Comparison of ENCODE assay signal across 20 cellular contexts in genomic region chr13:51626749-51627148, GRCh38. TPM values are rescaled to one million over a fixed set of nuclear protein-coding genes. Genes with fewer than 3 reads are reported as not detected.
DNase-seq lines count a peak whose midpoint lies in the region; ATAC-seq, FAIRE-seq and TF ChIP-seq lines count a peak whose summit lies in the region.
"Had no signal": no experiment of that assay in that cellular context is flagged by ENCODE, and none has a peak within 500 bp of the region (broad histone marks: within the 10 kb centered on the region; RNA-seq: fewer than 3 reads in every experiment).

No MANE protein-coding gene starts in this region.

- intact Hi-C loops in Right ventricle myocardium superior (cut with DNase I) (no loop called here), cardiac septum (cut with DNase I) (no loop called here), MCF 10A (cut with micrococcal nuclease) (loop anchor here (5.0 kb wide), 2 partner anchors 104 to 106 kb away; no protein-coding TSS in a partner anchor), HepG2 (cut with micrococcal nuclease; ENCODE audit: unreplicated experiment) (no loop called here), thyroid gland (cut with DNase I) (no loop called here)

- FAIRE-seq in HepG2 (lab: Jason Lieb, UNC): no peak
- FAIRE-seq: astrocyte had no signal

- no peaks in the 10 kb centered on the region for H3K9me3 Mint-ChIP-seq in MCF 10A (ENCODE audit: unreplicated experiment)
- no peaks in the 10 kb centered on the region for H3K9me3 Mint-ChIP-seq in activated CD4-positive, alpha-beta T cell treated with anti-CD3 and anti-CD28 coated beads, Interleukin-2, amount 10 ng/mL, durations not matched to agents 7 days and 5 days

- peaks cover 84% of the 10 kb centered on the region for H3K79me2 ChIP-seq in HepG2 (ENCODE audit: insufficient read depth, low read length)

- H3K4me3 Mint-ChIP-seq in MCF 10A (ENCODE audit: unreplicated experiment): no peak overlapping the region
- no peak overlapping the region for H3K4me3 Mint-ChIP-seq in activated CD4-positive, alpha-beta T cell treated with anti-CD3 and anti-CD28 coated beads, Interleukin-2, amount 10 ng/mL, durations not matched to agents 7 days and 5 days

- BruUV-seq in MCF 10A (replicated peaks; lab: Mats Ljungman, UMichigan): no TSS peak
- BruUV-seq in HepG2 (replicated peaks; lab: Mats Ljungman, UMichigan): no TSS peak

- H3K9me3 ChIP-seq in HepG2 (ENCODE audit: low read length) (no peaks in the 10 kb centered on the region), thyroid gland (no peaks in the 10 kb centered on the region)
- H3K9me3 ChIP-seq: esophagus squamous epithelium, ovary, SJSA1, upper lobe of left lung had no signal

- POLR2A ChIA-PET in MCF 10A (lab: Yijun Ruan, JAX) (interaction anchor here (0.8 to 3.3 kb wide), 13 partner anchors 8 to 183 kb away, joined by 3 to 33 read pairs (median 8); partner anchors contain the start of gene INTS6), HepG2 (lab: Yijun Ruan, JAX) (interaction anchor here (2.3 kb wide), 1 partner anchor 174 kb away, joined by 7 read pairs; the partner anchor contains the start of gene INTS6)
- POLR2A ChIA-PET in activated CD4-positive, alpha-beta T cell treated with anti-CD3 and anti-CD28 coated beads, Interleukin-2, amount 10 ng/mL, durations not matched to agents 7 days and 5 days (lab: Charles Lee): no interaction called here

- in situ Hi-C loops in HepG2 (cut with HindIII; ENCODE audit: extremely low pct_ligation_motif_present, low pct_unique_long_range_greater_than_20kb) (no loop called here), KBM-7 (cut with MboI; ENCODE audit: low pct_unique_long_range_greater_than_20kb, low sequenced_read_pairs) (no loop called here)

- H3K4me1 ChIP-seq in HepG2 (ENCODE audit: insufficient read depth, low read length): peaks cover 66% of the 10 kb centered on the region
- peaks cover 48 to 60% of the 10 kb centered on the region in 2 donors for H3K4me1 ChIP-seq in thyroid gland

- H3K36me3 Mint-ChIP-seq in MCF 10A (ENCODE audit: insufficient read depth, unreplicated experiment): no peaks in the 10 kb centered on the region
- H3K36me3 Mint-ChIP-seq in activated CD4-positive, alpha-beta T cell treated with anti-CD3 and anti-CD28 coated beads, Interleukin-2, amount 10 ng/mL, durations not matched to agents 7 days and 5 days (ENCODE audit: low read depth): no peaks in the 10 kb centered on the region

- H3K4me3 ChIP-seq in HepG2 (replicated peaks in 1 of 3; ENCODE audit: insufficient read depth in 1 of 3, low read depth in 2 of 3, low read length in 3 of 3) (no peak overlapping the region), thyroid gland (replicated peaks in 1 of 3) (no peak overlapping the region)
- H3K4me3 ChIP-seq: esophagus squamous epithelium, ovary, SJSA1, upper lobe of left lung had no signal

- DNase-seq in Right ventricle myocardium superior (peak; percentile 53), cardiac septum (ENCODE audit: low spot score) (no peak), MCF 10A (ENCODE audit: unreplicated experiment) (no peak), HepG2 (ENCODE audit: low spot score) (no peak), thyroid gland (peak; percentile 33 to 61), KBM-7 (no peak), omental fat pad (ENCODE audit: low spot score) (no peak)
- no peak for DNase-seq in activated CD4-positive, alpha-beta T cell treated with anti-CD3 and anti-CD28 coated beads, Interleukin-2, amount 10 ng/mL, durations not matched to agents 7 days and 5 days
- DNase-seq: activated CD4-positive, alpha-beta T cell treated with anti-CD3 and anti-CD28 coated beads for 48 hours; activated CD8-positive, alpha-beta memory T cell treated with anti-CD3 and anti-CD28 coated beads, Interleukin-2, amount 50 U/mL, for 48 hours; esophagus squamous epithelium; head of caudate nucleus; kidney; NCI-H1436 treated with DMSO at 0.1 percent for 48 hours; NCI-H510A treated with DMSO at 0.1 percent for 48 hours; ovary had no signal

- H3K27ac Mint-ChIP-seq in MCF 10A (ENCODE audit: low read depth, unreplicated experiment): peak overlapping the region; percentile 63
- no peak overlapping the region for H3K27ac Mint-ChIP-seq in activated CD4-positive, alpha-beta T cell treated with anti-CD3 and anti-CD28 coated beads, Interleukin-2, amount 10 ng/mL, durations not matched to agents 7 days and 5 days

- no peak overlapping the region for H3K9ac ChIP-seq in HepG2 (ENCODE audit: insufficient read depth, low read depth, low read length)
- H3K9ac ChIP-seq: KMS-11 had no signal

- peaks cover 0 to 4% of the 10 kb centered on the region in 2 experiments; a peak in 3 of 5 replicates for H3K36me3 ChIP-seq in HepG2 (replicated peaks in 1 of 2; ENCODE audit: control insufficient read depth in 1 of 2, insufficient read depth in 2 of 2, low read length in 2 of 2)
- H3K36me3 ChIP-seq in thyroid gland: no peaks in the 10 kb centered on the region
- H3K36me3 ChIP-seq: esophagus squamous epithelium, ovary, upper lobe of left lung had no signal

- no peak for TF ChIP-seq RAD21 in HepG2 (CRISPR knock-in tag; IDR thresholded peaks at IDR 0.05)

- H3K4me1 Mint-ChIP-seq in MCF 10A (ENCODE audit: insufficient read depth, unreplicated experiment): peaks cover 48% of the 10 kb centered on the region
- peaks cover 21% of the 10 kb centered on the region for H3K4me1 Mint-ChIP-seq in activated CD4-positive, alpha-beta T cell treated with anti-CD3 and anti-CD28 coated beads, Interleukin-2, amount 10 ng/mL, durations not matched to agents 7 days and 5 days

- TF ChIP-seq EP300 in HepG2 (IDR thresholded peaks at IDR 0.05; ENCODE audit: low read depth in 2 of 2, low read length in 2 of 2): no peak
- no peak for TF ChIP-seq EP300 in HepG2 (CRISPR knock-in tag; IDR thresholded peaks at IDR 0.05; ENCODE audit: borderline replicate concordance)

- no peaks in the 10 kb centered on the region for H3K27me3 Mint-ChIP-seq in MCF 10A (ENCODE audit: insufficient read depth, unreplicated experiment)
- no peaks in the 10 kb centered on the region for H3K27me3 Mint-ChIP-seq in activated CD4-positive, alpha-beta T cell treated with anti-CD3 and anti-CD28 coated beads, Interleukin-2, amount 10 ng/mL, durations not matched to agents 7 days and 5 days

- CTCF ChIA-PET in MCF 10A (lab: Yijun Ruan, JAX): interaction anchor here (0.7 to 2.3 kb wide), 4 partner anchors 13 to 171 kb away, joined by 3 to 11 read pairs (median 6); no protein-coding TSS in a partner anchor
- CTCF ChIA-PET in HepG2 (lab: Yijun Ruan, JAX; ENCODE audit: low intra/inter-chr PET ratio, low total read pairs): no interaction called here
- CTCF ChIA-PET in activated CD4-positive, alpha-beta T cell treated with anti-CD3 and anti-CD28 coated beads, Interleukin-2, amount 10 ng/mL, durations not matched to agents 7 days and 5 days (lab: Charles Lee): interaction anchor here (0.6 to 1.0 kb wide), 3 partner anchors 92 to 484 kb away, joined by 4 to 5 read pairs (median 4); no protein-coding TSS in a partner anchor

- no peaks in the 10 kb centered on the region for H4K20me1 ChIP-seq in HepG2 (ENCODE audit: insufficient read depth, low read length)

- TF ChIP-seq CTCF in MCF 10A (IDR thresholded peaks at IDR 0.05; ENCODE audit: unreplicated experiment) (no peak), HepG2 (CRISPR knock-in tag; IDR thresholded peaks at IDR 0.05) (no peak), thyroid gland (IDR thresholded peaks at IDR 0.05) (no peak), omental fat pad (IDR thresholded peaks at IDR 0.05) (no peak)

- no peak overlapping the region for H3K27ac ChIP-seq in HepG2 (ENCODE audit: extremely low read length, insufficient read depth, low read length)
- peak overlapping the region; percentile 84 to 92 (median 85) for H3K27ac ChIP-seq in thyroid gland
- H3K27ac ChIP-seq: KMS-11, ovary, SJSA1, upper lobe of left lung had no signal

- no peak overlapping the region for H2AFZ ChIP-seq in HepG2 (ENCODE audit: low read length)

- 95% methylated on average over 1 of the region's 3 CpGs for WGBS in HepG2 (ENCODE audit: low lambda C conversion rate)
- 91 to 100% methylated on average over 1 of the region's 3 CpGs for WGBS in thyroid gland, 2 donors

- H3K4me2 ChIP-seq in HepG2 (ENCODE audit: low read depth, low read length): no peak overlapping the region
- H3K4me2 ChIP-seq: KMS-11 had no signal

- peak; percentile 47 for ATAC-seq in Right ventricle myocardium superior (ENCODE audit: poor library complexity)
- peak; percentile 23; the same call in 1 of the 3 replicates for ATAC-seq in HepG2
- ATAC-seq in omental fat pad (ENCODE audit: low FRiP score): no peak

- TF ChIP-seq POLR2A in HepG2 (IDR thresholded peaks at IDR 0.05; ENCODE audit: insufficient read depth in 1 of 2, low read depth in 2 of 2, low read length in 2 of 2): no peak
- TF ChIP-seq POLR2A in thyroid gland (IDR thresholded peaks at IDR 0.05): no peak

- H3K27me3 ChIP-seq in HepG2 (ENCODE audit: control insufficient read depth in 1 of 2, insufficient read depth in 2 of 2, low read length in 2 of 2) (no peaks in the 10 kb centered on the region), thyroid gland (no peaks in the 10 kb centered on the region)
- H3K27me3 ChIP-seq: esophagus squamous epithelium, ovary, SJSA1, upper lobe of left lung had no signal

RNA-seq across cellular contexts. Expression of gene WDFY2, which starts 42.5 kb away (rescaled TPM):
- 4.0 TPM for total RNA-seq in Right ventricle myocardium superior
- 4.9 TPM for total RNA-seq in cardiac septum
- total RNA-seq in MCF 10A (2022): 46.7 and 56.2 TPM in 2 replicates
- total RNA-seq in HepG2 (2016; rRNA removed; fragmentation: Illumina TruSeq; extraction: Trizol): 16.4 and 22.6 TPM in 2 replicates
- 2.3 and 2.6 TPM in 2 replicates for total RNA-seq in HepG2 (2016; cell fraction: cytosol; rRNA removed; fragmentation: Illumina TruSeq; extraction: Trizol; ENCODE audit: low read depth)
- 17.3 and 21.4 TPM in 2 replicates for total RNA-seq in HepG2 (2016; cell fraction: insoluble cytoplasmic fraction; rRNA removed; fragmentation: Illumina TruSeq; extraction: Trizol)
- total RNA-seq in HepG2 (2016; cell fraction: membrane; rRNA removed; fragmentation: Illumina TruSeq; extraction: Trizol): 5.6 and 7.0 TPM in 2 replicates
- 70.9 and 71.5 TPM in 2 replicates for total RNA-seq in HepG2 (2016; cell fraction: nucleus; rRNA removed; fragmentation: Illumina TruSeq; extraction: Trizol)
- polyA plus RNA-seq in HepG2 (2011; rRNA removed): 27.0 and 27.5 TPM in 2 replicates
- polyA plus RNA-seq in HepG2 (2011; cell fraction: cytosol; rRNA removed): 8.0 and 11.1 TPM in 2 replicates
- polyA plus RNA-seq in HepG2 (2011; cell fraction: nucleus; rRNA removed): 67.6 and 71.9 TPM in 2 replicates
- polyA plus RNA-seq in HepG2 (2012): 21.4 and 23.6 TPM in 2 replicates
- polyA plus RNA-seq in HepG2 (2016; cell fraction: cytosol; fragmentation: Illumina TruSeq; extraction: Trizol; ENCODE audit: low read depth): 1.3 and 1.7 TPM in 2 replicates
- 16.8 and 17.1 TPM in 2 replicates for polyA plus RNA-seq in HepG2 (2016; cell fraction: insoluble cytoplasmic fraction; fragmentation: Illumina TruSeq; extraction: Trizol; ENCODE audit: low read depth)
- 3.4 and 3.7 TPM in 2 replicates for polyA plus RNA-seq in HepG2 (2016; cell fraction: membrane; fragmentation: Illumina TruSeq; extraction: Trizol; ENCODE audit: low read depth)
- 63.8 and 64.3 TPM in 2 replicates for polyA plus RNA-seq in HepG2 (2016; cell fraction: nucleus; fragmentation: Illumina TruSeq; extraction: Trizol; ENCODE audit: insufficient read depth, low read depth)
- polyA minus RNA-seq in HepG2 (2011; rRNA and poly(A)+ RNA removed; ENCODE audit: low replicate concordance): 10.1 and 51.6 TPM in 2 replicates
- 12.9 and 15.9 TPM in 2 replicates for polyA minus RNA-seq in HepG2 (2011; cell fraction: cytosol; rRNA and poly(A)+ RNA removed)
- polyA minus RNA-seq in HepG2 (2011; cell fraction: nucleus; rRNA and poly(A)+ RNA removed): 150 and 174 TPM in 2 replicates
- 10 to 100 TPM; 15.8 to 23.9 (median 20.9) TPM for total RNA-seq in thyroid gland
- total RNA-seq in omental fat pad: 10 to 100 TPM; 13.3 to 26.6 (median 15.8) TPM
- total RNA-seq in activated CD4-positive, alpha-beta T cell treated with anti-CD3 and anti-CD28 coated beads, Interleukin-2, amount 10 ng/mL, durations not matched to agents 7 days and 5 days: 10 to 100 TPM; 10.9 to 12.6 TPM

Comparison
In these comparisons a context has a peak if more than half of its experiments do, and no peak if none do; other contexts are left out.
1. DNase-seq: peak in Right ventricle myocardium superior (single experiment) and thyroid gland (2 of 2); none in cardiac septum (single experiment), MCF 10A (single experiment), HepG2 (single experiment), KBM-7 (single experiment), omental fat pad (single experiment) and activated CD4-positive, alpha-beta T cell treated with anti-CD3 and anti-CD28 coated beads, Interleukin-2, amount 10 ng/mL, durations not matched to agents 7 days and 5 days (single experiment).